1 cellular context compared by ENCODE assay signal in genomic region chr17:42135664-42136653, GRCh38.
TF ChIP-seq lines count a peak whose summit lies in the region.

No MANE protein-coding gene starts in this region.

TF ChIP-seq in HepG2, 621 proteins besides CTCF, POLR2A, EP300 and RAD21 (continued from another document and continues in another):
- TF ChIP-seq, protein P1, sequence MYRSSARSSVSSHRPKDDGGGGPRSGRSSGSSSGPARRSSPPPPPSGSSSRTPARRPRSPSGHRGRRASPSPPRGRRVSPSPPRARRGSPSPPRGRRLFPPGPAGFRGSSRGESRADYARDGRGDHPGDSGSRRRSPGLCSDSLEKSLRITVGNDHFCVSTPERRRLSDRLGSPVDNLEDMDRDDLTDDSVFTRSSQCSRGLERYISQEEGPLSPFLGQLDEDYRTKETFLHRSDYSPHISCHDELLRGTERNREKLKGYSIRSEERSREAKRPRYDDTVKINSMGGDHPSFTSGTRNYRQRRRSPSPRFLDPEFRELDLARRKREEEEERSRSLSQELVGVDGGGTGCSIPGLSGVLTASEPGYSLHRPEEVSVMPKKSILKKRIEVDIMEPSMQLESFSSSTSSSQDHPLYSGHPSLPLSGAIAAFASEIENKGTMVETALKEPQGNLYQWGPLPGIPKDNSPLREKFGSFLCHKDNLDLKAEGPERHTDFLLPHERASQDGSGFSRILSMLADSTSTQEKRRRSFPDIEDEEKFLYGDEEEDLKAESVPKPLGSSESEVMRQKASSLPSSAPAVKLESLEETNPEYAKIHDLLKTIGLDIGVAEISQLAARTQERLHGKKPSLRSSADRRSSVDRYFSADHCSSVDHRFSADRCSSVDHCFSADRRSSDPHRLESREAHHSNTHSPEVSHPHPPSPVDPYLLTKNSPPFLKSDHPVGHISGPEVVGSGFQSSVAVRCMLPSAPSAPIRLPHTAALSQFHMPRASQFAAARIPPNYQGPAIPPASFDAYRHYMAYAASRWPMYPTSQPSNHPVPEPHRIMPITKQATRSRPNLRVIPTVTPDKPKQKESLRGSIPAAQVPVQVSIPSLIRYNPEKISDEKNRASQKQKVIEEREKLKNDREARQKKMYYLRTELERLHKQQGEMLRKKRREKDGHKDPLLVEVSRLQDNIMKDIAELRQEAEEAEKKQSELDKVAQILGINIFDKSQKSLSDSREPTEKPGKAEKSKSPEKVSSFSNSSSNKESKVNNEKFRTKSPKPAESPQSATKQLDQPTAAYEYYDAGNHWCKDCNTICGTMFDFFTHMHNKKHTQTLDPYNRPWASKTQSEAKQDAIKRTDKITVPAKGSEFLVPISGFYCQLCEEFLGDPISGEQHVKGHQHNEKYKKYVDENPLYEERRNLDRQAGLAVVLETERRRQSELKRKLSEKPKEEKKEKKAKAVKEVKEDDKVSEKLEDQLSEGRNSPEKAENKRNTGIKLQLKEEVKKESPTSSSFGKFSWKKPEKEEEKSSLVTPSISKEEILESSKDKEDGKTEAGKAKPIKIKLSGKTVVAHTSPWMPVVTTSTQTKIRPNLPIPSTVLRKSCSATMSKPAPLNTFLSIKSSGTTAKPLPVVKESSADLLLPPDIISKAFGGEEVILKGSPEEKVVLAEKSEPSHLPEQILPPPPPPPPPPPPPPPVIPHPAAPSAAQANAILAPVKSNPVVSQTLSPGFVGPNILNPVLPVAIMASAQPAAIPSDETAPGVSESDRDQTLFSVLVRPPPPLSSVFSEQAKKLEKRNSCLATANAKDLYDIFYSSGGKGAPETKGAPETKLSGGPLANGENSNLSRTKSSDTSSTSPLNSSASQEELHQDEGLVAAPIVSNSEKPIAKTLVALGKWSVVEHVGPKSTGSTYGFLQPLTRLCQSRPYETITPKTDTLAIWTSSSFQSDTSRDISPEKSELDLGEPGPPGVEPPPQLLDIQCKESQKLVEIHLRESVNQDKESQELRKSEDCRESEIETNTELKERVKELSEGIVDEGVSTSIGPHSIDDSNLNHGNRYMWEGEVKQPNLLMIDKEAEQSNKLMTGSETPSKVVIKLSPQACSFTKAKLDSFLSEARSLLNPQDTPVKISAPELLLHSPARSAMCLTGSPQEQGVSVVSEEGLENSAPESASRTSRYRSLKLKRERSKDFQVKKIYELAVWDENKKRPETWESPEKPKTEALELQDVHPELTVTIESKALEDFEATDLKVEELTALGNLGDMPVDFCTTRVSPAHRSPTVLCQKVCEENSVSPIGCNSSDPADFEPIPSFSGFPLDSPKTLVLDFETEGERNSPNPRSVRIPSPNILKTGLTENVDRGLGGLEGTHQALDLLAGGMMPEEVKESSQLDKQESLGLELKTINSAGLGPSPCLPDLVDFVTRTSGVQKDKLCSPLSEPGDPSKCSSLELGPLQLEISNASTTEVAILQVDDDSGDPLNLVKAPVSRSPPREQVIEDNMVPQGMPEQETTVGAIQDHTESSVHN (CRISPR knock-in tag; IDR thresholded peaks at IDR 0.05), result peak; percentile 40; the same call in 1 of the 2 replicates
- peak; percentile 50; the same call in 1 of the 2 replicates for TF ChIP-seq ZBTB20 (CRISPR knock-in tag; IDR thresholded peaks at IDR 0.05; ENCODE audit: borderline replicate concordance, low read depth)
- TF ChIP-seq HMG20A (CRISPR knock-in tag; IDR thresholded peaks at IDR 0.05; ENCODE audit: borderline replicate concordance), result peak; percentile 45; the same call in 1 of the 2 replicates
- TF ChIP-seq HMGXB4 (CRISPR knock-in tag; IDR thresholded peaks at IDR 0.05; ENCODE audit: borderline replicate concordance in 1 of 2, low read depth in 1 of 2), result peak; percentile 34 to 62; a peak in 1 of 4 replicates
- peak; percentile 41 for TF ChIP-seq ZNF781 (CRISPR knock-in tag; IDR thresholded peaks at IDR 0.05; ENCODE audit: borderline replicate concordance, not compliant biosample characterization)
- TF ChIP-seq ZFX (CRISPR knock-in tag; IDR thresholded peaks at IDR 0.05; ENCODE audit: low read depth), result peak; percentile 40; the same call in 1 of the 2 replicates
- TF ChIP-seq ZBTB7B (CRISPR knock-in tag; IDR thresholded peaks at IDR 0.05), result peak; percentile 6; the same call in 1 of the 2 replicates
- no peak for TF ChIP-seq ZNF432 (CRISPR knock-in tag; IDR thresholded peaks at IDR 0.05; ENCODE audit: borderline replicate concordance)
- TF ChIP-seq, protein P2, sequence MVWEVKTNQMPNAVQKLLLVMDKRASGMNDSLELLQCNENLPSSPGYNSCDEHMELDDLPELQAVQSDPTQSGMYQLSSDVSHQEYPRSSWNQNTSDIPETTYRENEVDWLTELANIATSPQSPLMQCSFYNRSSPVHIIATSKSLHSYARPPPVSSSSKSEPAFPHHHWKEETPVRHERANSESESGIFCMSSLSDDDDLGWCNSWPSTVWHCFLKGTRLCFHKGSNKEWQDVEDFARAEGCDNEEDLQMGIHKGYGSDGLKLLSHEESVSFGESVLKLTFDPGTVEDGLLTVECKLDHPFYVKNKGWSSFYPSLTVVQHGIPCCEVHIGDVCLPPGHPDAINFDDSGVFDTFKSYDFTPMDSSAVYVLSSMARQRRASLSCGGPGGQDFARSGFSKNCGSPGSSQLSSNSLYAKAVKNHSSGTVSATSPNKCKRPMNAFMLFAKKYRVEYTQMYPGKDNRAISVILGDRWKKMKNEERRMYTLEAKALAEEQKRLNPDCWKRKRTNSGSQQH (CRISPR knock-in tag; IDR thresholded peaks at IDR 0.05; ENCODE audit: low read depth), result 0 out of 2 replicates have a peak, but pooled peaks have one; percentile 33
- peak; percentile 72 for TF ChIP-seq ZNF687 (CRISPR knock-in tag; IDR thresholded peaks at IDR 0.05)
- TF ChIP-seq IRF2 (CRISPR knock-in tag; IDR thresholded peaks at IDR 0.05), result peak; percentile 66
- TF ChIP-seq RXRB (CRISPR knock-in tag; IDR thresholded peaks at IDR 0.05; ENCODE audit: borderline replicate concordance), result peak; percentile 96
- TF ChIP-seq NR2F6 (IDR thresholded peaks at IDR 0.05), result no peak
- peak; percentile 70 for TF ChIP-seq NR2F6 (CRISPR knock-in tag; IDR thresholded peaks at IDR 0.05)
- no peak for TF ChIP-seq JUN (CRISPR knock-in tag; IDR thresholded peaks at IDR 0.05)
- 0 out of 2 replicates have a peak, but pooled peaks have one; percentile 25 for TF ChIP-seq SMAD3 (CRISPR knock-in tag; IDR thresholded peaks at IDR 0.05)
- TF ChIP-seq ZNF792 (CRISPR knock-in tag; IDR thresholded peaks at IDR 0.05), result peak; percentile 73; the same call in 1 of the 2 replicates
- TF ChIP-seq EZH2 (conservative IDR thresholded peaks at IDR 0.05; ENCODE audit: low read depth, low read length), result no peak
- TF ChIP-seq BHLHE40 (IDR thresholded peaks at IDR 0.05; ENCODE audit: low read length), result peak; percentile 74
- TF ChIP-seq ZMYM4 (CRISPR knock-in tag; IDR thresholded peaks at IDR 0.05), result peak; percentile 37; the same call in 1 of the 2 replicates
- peak; percentile 98 for TF ChIP-seq TFAP4 (IDR thresholded peaks at IDR 0.05; ENCODE audit: borderline replicate concordance, low read depth)
- TF ChIP-seq, protein P3, sequence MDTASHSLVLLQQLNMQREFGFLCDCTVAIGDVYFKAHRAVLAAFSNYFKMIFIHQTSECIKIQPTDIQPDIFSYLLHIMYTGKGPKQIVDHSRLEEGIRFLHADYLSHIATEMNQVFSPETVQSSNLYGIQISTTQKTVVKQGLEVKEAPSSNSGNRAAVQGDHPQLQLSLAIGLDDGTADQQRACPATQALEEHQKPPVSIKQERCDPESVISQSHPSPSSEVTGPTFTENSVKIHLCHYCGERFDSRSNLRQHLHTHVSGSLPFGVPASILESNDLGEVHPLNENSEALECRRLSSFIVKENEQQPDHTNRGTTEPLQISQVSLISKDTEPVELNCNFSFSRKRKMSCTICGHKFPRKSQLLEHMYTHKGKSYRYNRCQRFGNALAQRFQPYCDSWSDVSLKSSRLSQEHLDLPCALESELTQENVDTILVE (CRISPR knock-in tag; IDR thresholded peaks at IDR 0.05), result no peak
- peak; percentile 95 for TF ChIP-seq RARA (CRISPR knock-in tag; IDR thresholded peaks at IDR 0.05)
- TF ChIP-seq SAP130 (CRISPR knock-in tag; IDR thresholded peaks at IDR 0.05; ENCODE audit: low read depth), result peak; percentile 98
- peak; percentile 76 for TF ChIP-seq TEAD3 (CRISPR knock-in tag; optimal IDR thresholded peaks at IDR 0.05; ENCODE audit: borderline replicate concordance)
- peak; percentile 82 for TF ChIP-seq GATAD2A (CRISPR knock-in tag; IDR thresholded peaks at IDR 0.05)
- peak; percentile 50; the same call in 1 of the 2 replicates for TF ChIP-seq NCOA2 (CRISPR knock-in tag; IDR thresholded peaks at IDR 0.05)
- peak; percentile 68; the same call in 1 of the 2 replicates for TF ChIP-seq SIN3A (IDR thresholded peaks at IDR 0.05; ENCODE audit: borderline replicate concordance, low read depth, low read length)
- TF ChIP-seq MED8 (CRISPR knock-in tag; IDR thresholded peaks at IDR 0.05; ENCODE audit: insufficient replicate concordance), result no peak
- TF ChIP-seq HNF1B (CRISPR knock-in tag; IDR thresholded peaks at IDR 0.05), result peak; percentile 79
- TF ChIP-seq ZNF598 (CRISPR knock-in tag; IDR thresholded peaks at IDR 0.05; ENCODE audit: borderline replicate concordance), result no peak
- TF ChIP-seq ETV6 (CRISPR knock-in tag; conservative IDR thresholded peaks at IDR 0.05), result peak; percentile 82; the same call in 1 of the 2 replicates
- no peak for TF ChIP-seq POGK (CRISPR knock-in tag; conservative IDR thresholded peaks at IDR 0.05)
